In the genomic region with DNA sequence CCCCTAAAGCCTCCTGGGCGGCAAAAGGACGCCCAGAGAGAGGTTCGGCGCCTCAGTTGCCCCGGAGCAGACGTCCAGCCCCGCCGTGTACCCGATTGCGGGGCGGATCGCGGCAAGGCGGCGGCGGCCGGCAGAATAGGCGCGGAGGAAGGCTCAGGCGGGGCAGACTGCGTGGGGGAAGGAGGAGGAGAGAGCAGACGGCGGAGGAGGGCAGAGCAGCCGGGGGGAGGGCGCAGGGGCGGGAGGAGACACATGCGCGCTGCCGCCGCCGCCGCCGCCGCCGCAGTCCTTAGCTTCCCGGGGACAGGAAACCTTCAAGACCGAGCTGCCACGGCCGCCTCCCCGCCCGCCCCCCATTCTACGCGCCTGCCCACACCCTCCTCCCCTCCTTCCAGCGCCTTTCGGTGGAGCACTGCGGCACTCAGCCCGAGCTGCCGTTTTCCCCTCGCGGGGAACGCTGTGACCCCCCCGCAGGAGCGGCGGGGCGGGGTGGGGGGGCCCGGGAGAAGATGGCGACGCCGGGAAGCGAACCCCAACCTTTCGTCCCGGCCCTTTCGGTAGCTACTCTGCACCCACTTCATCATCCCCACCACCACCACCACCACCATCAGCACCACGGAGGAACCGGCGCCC, we compare ENCODE assay signal across 8 cellular contexts. TPM values are rescaled to one million over a fixed set of nuclear protein-coding genes. Genes with fewer than 3 reads are reported as not detected.
DNase-seq lines count a peak whose midpoint lies in the region; ATAC-seq and TF ChIP-seq lines count a peak whose summit lies in the region.

A gene with protein sequence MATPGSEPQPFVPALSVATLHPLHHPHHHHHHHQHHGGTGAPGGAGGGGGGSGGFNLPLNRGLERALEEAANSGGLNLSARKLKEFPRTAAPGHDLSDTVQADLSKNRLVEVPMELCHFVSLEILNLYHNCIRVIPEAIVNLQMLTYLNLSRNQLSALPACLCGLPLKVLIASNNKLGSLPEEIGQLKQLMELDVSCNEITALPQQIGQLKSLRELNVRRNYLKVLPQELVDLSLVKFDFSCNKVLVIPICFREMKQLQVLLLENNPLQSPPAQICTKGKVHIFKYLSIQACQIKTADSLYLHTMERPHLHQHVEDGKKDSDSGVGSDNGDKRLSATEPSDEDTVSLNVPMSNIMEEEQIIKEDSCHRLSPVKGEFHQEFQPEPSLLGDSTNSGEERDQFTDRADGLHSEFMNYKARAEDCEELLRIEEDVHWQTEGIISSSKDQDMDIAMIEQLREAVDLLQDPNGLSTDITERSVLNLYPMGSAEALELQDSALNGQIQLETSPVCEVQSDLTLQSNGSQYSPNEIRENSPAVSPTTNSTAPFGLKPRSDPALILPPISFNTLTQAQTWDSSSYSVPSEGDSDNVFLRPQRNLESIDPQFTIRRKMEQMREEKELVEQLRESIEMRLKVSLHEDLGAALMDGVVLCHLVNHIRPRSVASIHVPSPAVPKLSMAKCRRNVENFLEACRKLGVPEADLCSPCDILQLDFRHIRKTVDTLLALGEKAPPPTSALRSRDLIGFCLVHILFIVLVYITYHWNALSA (plus strand): TSS at position 283 of the 633 bp plus-strand sequence. CDS start 227 bp downstream, at position 510.

- 0 to 1% (median 1%) methylated on average over 27 to 66 of the region's 66 CpGs for WGBS in psoas muscle, 3 donors
- under 1% methylated on average over 63 of the region's 66 CpGs for WGBS in urinary bladder

- H3K27me3 ChIP-seq in psoas muscle (ENCODE audit: insufficient read depth in 3 of 3, low read length in 2 of 3): no peaks in the 10 kb centered on the region

- DNase-seq in GM10266 (ENCODE audit: extremely low spot score) (peak; percentile 89), NCI-H187 (lab: John Stamatoyannopoulos, UW) (peak; percentile 62 to 86), T-helper 2 cell (peak; percentile 67 to 94 (median 78)), amniotic stem cell (lab: John Stamatoyannopoulos, UW) (peak; percentile 79), left cardiac atrium (peak; percentile 92), psoas muscle (peak; percentile 89 to 92)

- peak within 1 kb of the TSS; percentile 92 for H3K4me3 ChIP-seq in psoas muscle
- peak within 1 kb of the TSS; percentile 77 for H3K4me3 ChIP-seq in urinary bladder (ENCODE audit: low read depth, low read length)

- H3K36me3 ChIP-seq in psoas muscle (ENCODE audit: insufficient read depth in 1 of 2, low read depth in 1 of 2) (no peaks in the 10 kb centered on the region), urinary bladder (ENCODE audit: insufficient read depth) (no peaks in the 10 kb centered on the region)

- TF ChIP-seq CTCF in GM10266 (IDR thresholded peaks at IDR 0.05; ENCODE audit: control insufficient read depth, insufficient read depth, low read depth, missing control alignments) (no peak), psoas muscle (IDR thresholded peaks at IDR 0.05) (no peak)

- peak within 1 kb of the TSS; percentile 84 for H3K27ac ChIP-seq in psoas muscle
- peak within 1 kb of the TSS; percentile 84 for H3K27ac ChIP-seq in urinary bladder (ENCODE audit: low read depth)

- intact Hi-C loops in left cardiac atrium (cut with DNase I) (loop anchor here (2.0 to 10.0 kb wide), 5 partner anchors 52 to 168 kb away; no protein-coding TSS in a partner anchor), psoas muscle (cut with DNase I) (loop anchor here (2.0 to 5.0 kb wide), 3 partner anchors 58 to 166 kb away; no protein-coding TSS in a partner anchor)

- H3K4me1 ChIP-seq in psoas muscle (no peaks in the 10 kb centered on the region), urinary bladder (ENCODE audit: insufficient read depth) (no peaks in the 10 kb centered on the region)

- ATAC-seq in HG02763 (IDR thresholded peaks at IDR 0.05; ENCODE audit: unreplicated experiment) (peak; percentile 56), left cardiac atrium (peak; percentile 92 to 95), psoas muscle (peak; percentile 88 to 92 (median 90))

- no peaks in the 10 kb centered on the region for H3K9me3 ChIP-seq in psoas muscle

RNA-seq across cellular contexts. Expression of the gene that starts here (rescaled TPM):
- total RNA-seq in left cardiac atrium (10 to 100 TPM; 10.8 to 13.7 TPM), psoas muscle (1 to 10 TPM; 4.1 to 7.9 (median 4.7) TPM), urinary bladder (34.4 TPM)
- polyA plus RNA-seq in psoas muscle (1 to 10 TPM; 1.7 to 2.6 (median 2.3) TPM), urinary bladder (17.8 TPM)

Comparison
In these comparisons a context has a peak if more than half of its experiments do, and no peak if none do; other contexts are left out.
1. Peak in every context shown above with its lines: DNase-seq, ATAC-seq, H3K4me3 ChIP-seq and H3K27ac ChIP-seq.